23 cellular contexts compared by ENCODE assay signal in genomic region chr5:174832811-174833210, GRCh38.
"Had no signal": no experiment of that assay in that cellular context is flagged by ENCODE, and none has a peak within 500 bp of the region (broad histone marks: within the 10 kb centered on the region; RNA-seq: fewer than 3 reads in every experiment).

No MANE protein-coding gene starts in this region.

- H3K9me3 Mint-ChIP-seq: activated T-cell treated with anti-CD3 and anti-CD28 coated beads, Interleukin-2, amount 50 U/mL, for 24 hours; activated T-helper 17 cell treated with anti-CD3 and anti-CD28 coated beads, Interleukin-2, amount 50 U/mL, for 72 hours; stimulated activated naive CD8-positive, alpha-beta T cell treated with anti-CD3 and anti-CD28 coated beads, Interleukin-15, Interleukin-2, amounts not matched to agents 100 ng/mL and 50 ng/mL, for 24 hours had no signal

- H3K4me2 ChIP-seq: neural progenitor cell had no signal

- H3K36me3 Mint-ChIP-seq: mesothelial cell of epicardium; naive thymus-derived CD8-positive, alpha-beta T cell; neural progenitor cell; WTC11 had no signal

- DNase-seq: activated CD8-positive, alpha-beta memory T cell treated with anti-CD3 and anti-CD28 coated beads for 24 hours; activated CD8-positive, alpha-beta memory T cell treated with anti-CD3 and anti-CD28 coated beads, Interleukin-2, amount 50 U/mL, for 4 hours; activated T-cell treated with anti-CD3 and anti-CD28 coated beads, Interleukin-2, amount 50 U/mL, for 24 hours; adrenal gland; central memory CD4-positive, alpha-beta T cell; effector memory CD4-positive, alpha-beta T cell; esophagus squamous epithelium; gastrocnemius medialis; hippocampal formation; kidney glomerular epithelial cell; left ventricle myocardium inferior; naive thymus-derived CD8-positive, alpha-beta T cell; spleen; stimulated activated CD4-positive, alpha-beta T cell treated with anti-CD3 and anti-CD28 coated beads, Interleukin-4, amount 100 ng/mL, for 1 hour; substantia nigra; tibial artery had no signal

- H3K9me3 ChIP-seq: adrenal gland, ascending aorta, esophagus squamous epithelium, gastrocnemius medialis, left ventricle myocardium inferior, tibial artery had no signal

- H3K9ac ChIP-seq: neural progenitor cell had no signal

- H3K4me3 ChIP-seq: adrenal gland, ascending aorta, esophagus squamous epithelium, gastrocnemius medialis, left ventricle myocardium inferior, neural progenitor cell, spleen, tibial artery had no signal

- H2AFZ ChIP-seq: neural progenitor cell had no signal

- ATAC-seq: activated naive CD4-positive, alpha-beta T cell treated with anti-CD3 and anti-CD28 coated beads, Interleukin-2, amount 50 U/mL, for 72 hours; activated T-helper 17 cell treated with anti-CD3 and anti-CD28 coated beads, Interleukin-2, amount 50 U/mL, for 72 hours; naive thymus-derived CD8-positive, alpha-beta T cell; WTC11 had no signal

- H3K4me3 Mint-ChIP-seq: activated T-cell treated with anti-CD3 and anti-CD28 coated beads, Interleukin-2, amount 50 U/mL, for 24 hours; activated T-helper 17 cell treated with anti-CD3 and anti-CD28 coated beads, Interleukin-2, amount 50 U/mL, for 72 hours; mesothelial cell of epicardium; naive thymus-derived CD8-positive, alpha-beta T cell; neural progenitor cell; stimulated activated naive CD8-positive, alpha-beta T cell treated with anti-CD3 and anti-CD28 coated beads, Interleukin-15, Interleukin-2, amounts not matched to agents 100 ng/mL and 50 ng/mL, for 24 hours; WTC11 had no signal

- H3K27ac Mint-ChIP-seq: activated naive CD4-positive, alpha-beta T cell treated with anti-CD3 and anti-CD28 coated beads, Interleukin-2, amount 50 U/mL, for 72 hours; activated T-cell treated with anti-CD3 and anti-CD28 coated beads, Interleukin-2, amount 50 U/mL, for 24 hours; activated T-helper 17 cell treated with anti-CD3 and anti-CD28 coated beads, Interleukin-2, amount 50 U/mL, for 72 hours; mesothelial cell of epicardium; naive thymus-derived CD8-positive, alpha-beta T cell; neural progenitor cell; stimulated activated naive CD8-positive, alpha-beta T cell treated with anti-CD3 and anti-CD28 coated beads, Interleukin-15, Interleukin-2, amounts not matched to agents 100 ng/mL and 50 ng/mL, for 24 hours; WTC11 had no signal

- H3K36me3 ChIP-seq: adrenal gland, ascending aorta, esophagus squamous epithelium, gastrocnemius medialis, left ventricle myocardium inferior, neural progenitor cell, spleen, tibial artery had no signal

- H3K27me3 ChIP-seq: adrenal gland, ascending aorta, esophagus squamous epithelium, gastrocnemius medialis, neural progenitor cell, spleen, tibial artery had no signal

- H3K4me1 ChIP-seq: adrenal gland, ascending aorta, esophagus squamous epithelium, left ventricle myocardium inferior, neural progenitor cell, spleen, tibial artery had no signal

- H3K4me1 Mint-ChIP-seq: activated T-helper 17 cell treated with anti-CD3 and anti-CD28 coated beads, Interleukin-2, amount 50 U/mL, for 72 hours; naive thymus-derived CD8-positive, alpha-beta T cell; neural progenitor cell had no signal

- H3K27ac ChIP-seq: adrenal gland, ascending aorta, esophagus squamous epithelium, gastrocnemius medialis, left ventricle myocardium inferior, neural progenitor cell, spleen, tibial artery had no signal
